ENCODE assay signal across 10 cellular contexts in the genomic region with DNA sequence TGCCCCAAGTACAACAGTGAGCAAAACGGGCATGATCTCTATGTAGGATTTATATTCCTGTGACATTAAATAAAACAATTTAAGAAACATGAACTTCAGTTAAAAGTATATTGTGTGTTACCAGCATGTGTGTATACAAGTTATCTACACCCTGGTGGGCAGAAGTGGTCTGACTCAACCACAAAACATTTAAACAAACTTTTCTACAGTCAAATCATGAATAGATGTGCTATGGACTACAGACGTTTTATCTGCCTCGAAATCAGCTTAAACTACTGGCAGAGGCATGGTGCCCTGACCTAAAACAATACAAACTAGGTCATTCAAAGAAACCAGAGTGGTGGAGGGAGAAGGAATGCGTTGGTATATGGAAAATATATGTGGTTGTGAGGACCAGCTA. TPM values are rescaled to one million over a fixed set of nuclear protein-coding genes. Genes with fewer than 3 reads are reported as not detected.
DNase-seq lines count a peak whose midpoint lies in the region; ATAC-seq, FAIRE-seq and TF ChIP-seq lines count a peak whose summit lies in the region.
"Had no signal": no experiment of that assay in that cellular context is flagged by ENCODE, and none has a peak within 500 bp of the region (broad histone marks: within the 10 kb centered on the region; RNA-seq: fewer than 3 reads in every experiment).

No MANE protein-coding gene starts in this region.

- peak; percentile 49 for FAIRE-seq in K562 (lab: Jason Lieb, UNC)

- H3K4me2 ChIP-seq in Karpas-422 (ENCODE audit: low read depth, low read length, poor library complexity, severe bottlenecking) = peak overlapping the region; percentile 90
- peak overlapping the region; percentile 67 for H3K4me2 ChIP-seq in K562 (ENCODE audit: insufficient read depth, low read length)

- H2AFZ ChIP-seq in Karpas-422 (ENCODE audit: low read length) (peak overlapping the region; percentile 7; the same call in 1 of the 2 replicates), K562 (ENCODE audit: low read depth, low read length) (peak overlapping the region; percentile 82)

- in situ Hi-C loops in K562 (cut with MboI) (no loop called here), GM13977 (cut with MboI; ENCODE audit: low pct_unique_long_range_greater_than_20kb, low sequenced_read_pairs, unreplicated experiment) (no loop called here)

- TF ChIP-seq RAD21 in K562 (CRISPR knock-in tag; conservative IDR thresholded peaks at IDR 0.05 in 1 of 2, IDR thresholded peaks at IDR 0.05 in 1 of 2) = no peak

- TF ChIP-seq EP300 in K562 (IDR thresholded peaks at IDR 0.05; ENCODE audit: low read length) = no peak

- H3K36me3 ChIP-seq in Karpas-422 (ENCODE audit: insufficient read depth, low read length) = no peaks in the 10 kb centered on the region
- H3K36me3 ChIP-seq in K562 (ENCODE audit: control insufficient read depth, insufficient read depth, low read length) = no peaks in the 10 kb centered on the region
- H3K36me3 ChIP-seq: adrenal gland had no signal

- no peak for ATAC-seq in K562

- H3K4me3 ChIP-seq in Karpas-422 (ENCODE audit: low read length) (peak overlapping the region; percentile 48), K562 (no peak overlapping the region)
- H3K4me3 ChIP-seq: adrenal gland had no signal

- intact Hi-C loops in K562 (cut with micrococcal nuclease) = loop anchor here (5.0 kb wide), 2 partner anchors 38 to 63 kb away; no protein-coding TSS in a partner anchor

- H3K27me3 ChIP-seq in Karpas-422 (ENCODE audit: low read length) (no peaks in the 10 kb centered on the region), K562 (ENCODE audit: control insufficient read depth in 2 of 2, insufficient read depth in 2 of 2, low read length in 2 of 2) (no peaks in the 10 kb centered on the region)
- H3K27me3 ChIP-seq: adrenal gland had no signal

- H3K9me1 ChIP-seq in K562 (ENCODE audit: control insufficient read depth, insufficient read depth, low read length) = no peaks in the 10 kb centered on the region

- H3K79me2 ChIP-seq in Karpas-422 (ENCODE audit: low read length) (peaks cover 79% of the 10 kb centered on the region), K562 (ENCODE audit: control insufficient read depth, insufficient read depth, low read length) (peaks cover 50% of the 10 kb centered on the region)

- TF ChIP-seq POLR2A in K562 (conservative IDR thresholded peaks at IDR 0.05) = no peak

- WGBS in K562 (ENCODE audit: insufficient coverage, low coverage, missing lambda C conversion rate) = 8% methylated on average over 4 of the region's 4 CpGs

- no peaks in the 10 kb centered on the region for H4K20me1 ChIP-seq in Karpas-422 (ENCODE audit: insufficient read depth, low read depth, low read length)
- H4K20me1 ChIP-seq in K562 (replicated peaks; ENCODE audit: control insufficient read depth, insufficient read depth, low read length) = no peaks in the 10 kb centered on the region

- no peak for TF ChIP-seq CTCF in K562 (IDR thresholded peaks at IDR 0.05 in 2 of 3, conservative IDR thresholded peaks at IDR 0.05 in 1 of 3; ENCODE audit: insufficient read depth in 2 of 3, low read depth in 1 of 3, low read length in 3 of 3)
- no peak for TF ChIP-seq CTCF in GM13977 (IDR thresholded peaks at IDR 0.05; ENCODE audit: extremely low read depth, insufficient read depth, missing control alignments)

- H3K27ac ChIP-seq in Karpas-422 (ENCODE audit: low read length) (peak overlapping the region; percentile 98), K562 (ENCODE audit: extremely low read depth, low read depth, low read length) (peak overlapping the region; percentile 83)
- H3K27ac ChIP-seq: adrenal gland had no signal

- BruUV-seq in K562 (replicated peaks; lab: Mats Ljungman, UMichigan) = no TSS peak

- CTCF ChIA-PET in K562 (lab: Yijun Ruan, JAX; ENCODE audit: low intra/inter-chr PET ratio) = no interaction called here

- H3K4me1 ChIP-seq in Karpas-422 (ENCODE audit: low read length) (peaks cover 71% of the 10 kb centered on the region), K562 (replicated peaks in 1 of 2; ENCODE audit: control insufficient read depth in 2 of 2, insufficient read depth in 2 of 2, low read length in 2 of 2) (peaks cover 18 to 21% of the 10 kb centered on the region in 2 experiments; a peak in 4 of 5 replicates)

- POLR2A ChIA-PET in K562 (lab: Yijun Ruan, JAX) = interaction anchor here (0.5 to 2.1 kb wide), 4 partner anchors 9 to 110 kb away, joined by 3 to 8 read pairs (median 4); no protein-coding TSS in a partner anchor

- H3K9me2 ChIP-seq in Karpas-422 (replicated peaks; ENCODE audit: insufficient read depth, low read length) = no peaks in the 10 kb centered on the region

- peak overlapping the region; percentile 66 for H3K9ac ChIP-seq in Karpas-422 (ENCODE audit: low read length)
- H3K9ac ChIP-seq in K562 (ENCODE audit: insufficient read depth in 1 of 2, low read depth in 2 of 2, low read length in 2 of 2) = peak overlapping the region in 1 of 2 experiments; percentile 67; a peak in 2 of 4 replicates

- H3K9me3 ChIP-seq in Karpas-422 (ENCODE audit: low read length) = no peaks in the 10 kb centered on the region
- no peaks in the 10 kb centered on the region for H3K9me3 ChIP-seq in K562 (replicated peaks; ENCODE audit: control insufficient read depth, insufficient read depth, low read depth, low read length)
- H3K9me3 ChIP-seq: adrenal gland had no signal

- DNase-seq in EL (peak; percentile 89), Karpas-422 (peak; percentile 65), K562 (ENCODE audit: extremely low read depth in 1 of 4, low spot score in 3 of 4) (peak in 1 of 4 experiments; percentile 16), non-pigmented ciliary epithelial cell (ENCODE audit: low read depth) (peak; percentile 63), GM13977 (ENCODE audit: low spot score) (no peak), SIG-M5 (lab: John Stamatoyannopoulos, UW) (no peak), NCI-H128 (lab: John Stamatoyannopoulos, UW; ENCODE audit: unreplicated experiment) (no peak)
- DNase-seq: adrenal gland, GOT3, hippocampal formation had no signal

RNA-seq across cellular contexts. Expression of a gene that starts 3.6 kb away (rescaled TPM):
- total RNA-seq in Karpas-422 (2014; rRNA removed; shearing (Covaris generic); ENCODE audit: low replicate concordance) = 4.6 and 6.6 TPM in 2 replicates
- total RNA-seq in K562 (2011; cell fraction: chromatin; rRNA removed; ENCODE audit: low replicate concordance) = 2.0 and 2.1 TPM in 2 replicates
- total RNA-seq in K562 (2011; cell fraction: nucleolus; rRNA removed) = 0.83 and 1.7 TPM in 2 replicates
- total RNA-seq in K562 (2011; cell fraction: nucleoplasm; rRNA removed) = 2.2 and 2.7 TPM in 2 replicates
- total RNA-seq in K562 (2014; rRNA removed) (2.7 and 2.9 TPM in 2 replicates), K562 (2014; rRNA removed; fragmentation: Illumina TruSeq; extraction: Trizol) (3.5 and 3.8 TPM in 2 replicates), K562 (2015; rRNA removed; fragmentation: Illumina TruSeq; extraction: Trizol) (2.9 and 3.2 TPM in 2 replicates), K562 (2021) (4.2 and 4.6 TPM in 2 replicates)
- polyA plus RNA-seq in K562 (2011; rRNA removed) (4.8 and 5.5 TPM in 2 replicates), K562 (2014; fragmentation: Illumina TruSeq; extraction: Trizol) (4.2 and 5.5 TPM in 2 replicates), K562 (2014; fragmentation: Nextera tagmentation; extraction: Ambion mirVana) (1 to 10 TPM; 8.2 to 8.9 TPM), K562 (2014; rRNA removed) (5.1 and 5.2 TPM in 2 replicates)
- polyA plus RNA-seq in K562 (2011; cell fraction: cytosol; rRNA removed) = 1.7 and 3.3 TPM in 2 replicates
- polyA plus RNA-seq in K562 (2011; cell fraction: nucleus; rRNA removed) = 1.2 and 2.4 TPM in 2 replicates
- polyA plus RNA-seq in K562 (2012) = 5.7 and 6.9 TPM in 2 replicates
- 2.6 and 3.0 TPM in 2 replicates for polyA minus RNA-seq in K562 (2011; rRNA and poly(A)+ RNA removed)
- polyA minus RNA-seq in K562 (2011; cell fraction: cytosol; rRNA and poly(A)+ RNA removed) = 0.46 and 0.76 TPM in 2 replicates
- polyA minus RNA-seq in K562 (2011; cell fraction: nucleus; rRNA and poly(A)+ RNA removed) = 0.40 and 1.2 TPM in 2 replicates

RNA-seq across cellular contexts. Expression of a gene that starts 3.8 kb away (rescaled TPM):
- 10.2 and 25.8 TPM in 2 replicates for total RNA-seq in Karpas-422 (2014; rRNA removed; shearing (Covaris generic); ENCODE audit: low replicate concordance)
- 14.9 and 58.6 TPM in 2 replicates for total RNA-seq in K562 (2011; cell fraction: chromatin; rRNA removed; ENCODE audit: low replicate concordance)
- total RNA-seq in K562 (2011; cell fraction: nucleolus; rRNA removed) = 43.2 and 44.1 TPM in 2 replicates
- 24.3 and 31.1 TPM in 2 replicates for total RNA-seq in K562 (2011; cell fraction: nucleoplasm; rRNA removed)
- total RNA-seq in K562 (2014; rRNA removed) (7.3 and 11.4 TPM in 2 replicates), K562 (2014; rRNA removed; fragmentation: Illumina TruSeq; extraction: Trizol) (17.1 and 22.5 TPM in 2 replicates), K562 (2015; rRNA removed; fragmentation: Illumina TruSeq; extraction: Trizol) (14.6 and 15.7 TPM in 2 replicates), K562 (2021) (20.6 and 23.8 TPM in 2 replicates)
- polyA plus RNA-seq in K562 (2011; rRNA removed) (10.7 and 14.5 TPM in 2 replicates), K562 (2014; fragmentation: Illumina TruSeq; extraction: Trizol) (23.7 and 24.1 TPM in 2 replicates), K562 (2014; fragmentation: Nextera tagmentation; extraction: Ambion mirVana) (10 to 100 TPM; 12.0 to 20.4 TPM), K562 (2014; rRNA removed) (13.9 and 23.3 TPM in 2 replicates)
- 14.2 and 18.2 TPM in 2 replicates for polyA plus RNA-seq in K562 (2011; cell fraction: cytosol; rRNA removed)
- polyA plus RNA-seq in K562 (2011; cell fraction: nucleus; rRNA removed) = 15.5 and 26.3 TPM in 2 replicates
- 8.3 and 15.5 TPM in 2 replicates for polyA plus RNA-seq in K562 (2012)
- polyA minus RNA-seq in K562 (2011; rRNA and poly(A)+ RNA removed) = 12.0 and 24.9 TPM in 2 replicates
- polyA minus RNA-seq in K562 (2011; cell fraction: cytosol; rRNA and poly(A)+ RNA removed) = 13.3 and 15.2 TPM in 2 replicates
- polyA minus RNA-seq in K562 (2011; cell fraction: nucleus; rRNA and poly(A)+ RNA removed) = 20.9 and 24.4 TPM in 2 replicates

RNA-seq across cellular contexts. Expression of a gene that starts 33.1 kb away (rescaled TPM):
- total RNA-seq in Karpas-422 (2014; rRNA removed; shearing (Covaris generic); ENCODE audit: low replicate concordance) = 34.8 and 43.0 TPM in 2 replicates
- 11.5 and 23.1 TPM in 2 replicates for total RNA-seq in K562 (2011; cell fraction: chromatin; rRNA removed; ENCODE audit: low replicate concordance)
- 19.7 and 23.5 TPM in 2 replicates for total RNA-seq in K562 (2011; cell fraction: nucleolus; rRNA removed)
- 22.4 and 23.0 TPM in 2 replicates for total RNA-seq in K562 (2011; cell fraction: nucleoplasm; rRNA removed)
- total RNA-seq in K562 (2014; rRNA removed) (11.4 and 15.0 TPM in 2 replicates), K562 (2014; rRNA removed; fragmentation: Illumina TruSeq; extraction: Trizol) (6.6 and 6.7 TPM in 2 replicates), K562 (2015; rRNA removed; fragmentation: Illumina TruSeq; extraction: Trizol) (8.7 and 9.1 TPM in 2 replicates), K562 (2021) (11.8 and 14.4 TPM in 2 replicates)
- polyA plus RNA-seq in K562 (2011; rRNA removed) (11.6 and 12.1 TPM in 2 replicates), K562 (2014; fragmentation: Illumina TruSeq; extraction: Trizol) (11.5 and 12.3 TPM in 2 replicates), K562 (2014; fragmentation: Nextera tagmentation; extraction: Ambion mirVana) (1 to 10 TPM; 3.2 to 5.3 TPM), K562 (2014; rRNA removed) (10.7 and 11.3 TPM in 2 replicates)
- 19.1 and 32.0 TPM in 2 replicates for polyA plus RNA-seq in K562 (2011; cell fraction: cytosol; rRNA removed)
- 8.0 and 8.9 TPM in 2 replicates for polyA plus RNA-seq in K562 (2011; cell fraction: nucleus; rRNA removed)
- polyA plus RNA-seq in K562 (2012) = 12.0 and 12.3 TPM in 2 replicates
- polyA minus RNA-seq in K562 (2011; rRNA and poly(A)+ RNA removed) = 17.5 and 24.0 TPM in 2 replicates
- 15.7 and 17.7 TPM in 2 replicates for polyA minus RNA-seq in K562 (2011; cell fraction: cytosol; rRNA and poly(A)+ RNA removed)
- 3.6 and 4.9 TPM in 2 replicates for polyA minus RNA-seq in K562 (2011; cell fraction: nucleus; rRNA and poly(A)+ RNA removed)

Comparison
In these comparisons a context has a peak if more than half of its experiments do, and no peak if none do; other contexts are left out.
1. DNase-seq: peak in EL (single experiment), Karpas-422 (single experiment) and non-pigmented ciliary epithelial cell (single experiment); none in GM13977 (single experiment), SIG-M5 (single experiment) and NCI-H128 (single experiment).